ENCODE assay signal across 25 cellular contexts in genomic region chr13:98098511-98098910, GRCh38. TPM values are rescaled to one million over a fixed set of nuclear protein-coding genes. Genes with fewer than 3 reads are reported as not detected.
A peak's percentile ranks its signal among the peaks of the same experiment; 100 is the strongest.
DNase-seq lines count a peak whose midpoint lies in the region; ATAC-seq and TF ChIP-seq lines count a peak whose summit lies in the region.
"Had no signal": no experiment of that assay in that cellular context is flagged by ENCODE, and none has a peak within 500 bp of the region (broad histone marks: within the 10 kb centered on the region; RNA-seq: fewer than 3 reads in every experiment).

No MANE protein-coding gene starts in this region.

- H3K4me1 ChIP-seq in naive thymus-derived CD4-positive, alpha-beta T cell (ENCODE audit: control insufficient read depth in 2 of 2, insufficient read depth in 2 of 2, low read length in 2 of 2): no peaks in the 10 kb centered on the region
- H3K4me1 ChIP-seq: esophagus squamous epithelium had no signal

- no peaks in the 10 kb centered on the region for H3K9me3 Mint-ChIP-seq in type B pancreatic cell
- peaks cover 0 to 6% (median 0%) of the 10 kb centered on the region in 11 donors for H3K9me3 Mint-ChIP-seq in naive thymus-derived CD4-positive, alpha-beta T cell
- H3K9me3 Mint-ChIP-seq: activated CD4-positive, alpha-beta T cell treated with anti-CD3 and anti-CD28 coated beads, Interleukin-2, amount 10 ng/mL, durations not matched to agents 24 days and 14 days; activated naive CD4-positive, alpha-beta T cell treated with anti-CD3 and anti-CD28 coated beads for 36 hours; T-helper 2 cell treated with Interferon-gamma antibody and Interleukin-4, amounts not matched to agents 5 μg/mL and 100 μg/mL, for 36 hours had no signal

- POLR2A ChIA-PET in naive thymus-derived CD4-positive, alpha-beta T cell (lab: Charles Lee): no interaction called here

- peak overlapping the region; percentile 4 for H3K4me3 Mint-ChIP-seq in type B pancreatic cell
- H3K4me3 Mint-ChIP-seq in naive thymus-derived CD4-positive, alpha-beta T cell: no peak overlapping the region
- H3K4me3 Mint-ChIP-seq: activated CD4-positive, alpha-beta T cell treated with anti-CD3 and anti-CD28 coated beads, Interleukin-2, amount 10 ng/mL, durations not matched to agents 24 days and 14 days; activated naive CD4-positive, alpha-beta T cell treated with anti-CD3 and anti-CD28 coated beads for 36 hours; CD8-positive, alpha-beta memory T cell; dendritic cell treated with granulocyte-macrophage colony-stimulating factor and Interleukin-4, amounts not matched to agents 40 ng/mL and 50 ng/mL, for 4 days; T-helper 2 cell treated with Interferon-gamma antibody and Interleukin-4, amounts not matched to agents 5 μg/mL and 100 μg/mL, for 36 hours had no signal

- H3K36me3 ChIP-seq in naive thymus-derived CD4-positive, alpha-beta T cell (ENCODE audit: control insufficient read depth in 2 of 3, insufficient read depth in 3 of 3, low read length in 3 of 3): no peaks in the 10 kb centered on the region
- H3K36me3 ChIP-seq: cardiac muscle cell, esophagus squamous epithelium had no signal

- no peak overlapping the region for H3K27ac ChIP-seq in naive thymus-derived CD4-positive, alpha-beta T cell (ENCODE audit: low read depth, low read length)
- H3K27ac ChIP-seq: cardiac muscle cell, esophagus squamous epithelium, VCaP had no signal

- no peaks in the 10 kb centered on the region for H3K27me3 ChIP-seq in naive thymus-derived CD4-positive, alpha-beta T cell (ENCODE audit: control insufficient read depth in 2 of 2, insufficient read depth in 2 of 2, low read length in 2 of 2)
- H3K27me3 ChIP-seq: cardiac muscle cell, esophagus squamous epithelium had no signal

- CTCF ChIA-PET in naive thymus-derived CD4-positive, alpha-beta T cell (lab: Charles Lee): no interaction called here

- no peak overlapping the region for H3K4me3 ChIP-seq in fibroblast of villous mesenchyme (ENCODE audit: low read depth, low read length)
- H3K4me3 ChIP-seq in naive thymus-derived CD4-positive, alpha-beta T cell (ENCODE audit: low read length): no peak overlapping the region
- H3K4me3 ChIP-seq: cardiac muscle cell, esophagus squamous epithelium had no signal

- ATAC-seq in SK-N-SH treated with all-trans-retinoic acid at 6 μM for 48 hours (peak; percentile 92), GM21360 (IDR thresholded peaks at IDR 0.05; ENCODE audit: unreplicated experiment) (no peak)
- ATAC-seq in naive thymus-derived CD4-positive, alpha-beta T cell: no peak

- peaks cover 4% of the 10 kb centered on the region for H3K4me1 Mint-ChIP-seq in type B pancreatic cell (ENCODE audit: unreplicated experiment)
- no peaks in the 10 kb centered on the region for H3K4me1 Mint-ChIP-seq in naive thymus-derived CD4-positive, alpha-beta T cell
- H3K4me1 Mint-ChIP-seq: activated CD4-positive, alpha-beta T cell treated with anti-CD3 and anti-CD28 coated beads, Interleukin-2, amount 10 ng/mL, durations not matched to agents 24 days and 14 days; CD8-positive, alpha-beta memory T cell had no signal

- TF ChIP-seq CTCF in fibroblast of villous mesenchyme (IDR thresholded peaks at IDR 0.05; ENCODE audit: insufficient read depth, low read depth, low read length): no peak
- TF ChIP-seq CTCF in type B pancreatic cell (conservative IDR thresholded peaks at IDR 0.05): no peak

- DNase-seq in GM03348 (ENCODE audit: low spot score) (peak; percentile 38), fibroblast of villous mesenchyme (ENCODE audit: low read depth) (peak; percentile 60), type B pancreatic cell (ENCODE audit: extremely low spot score, unreplicated experiment) (no peak), hippocampal formation (lab: John Stamatoyannopoulos, UW) (no peak)
- no peak for DNase-seq in naive thymus-derived CD4-positive, alpha-beta T cell
- DNase-seq: activated CD4-positive, alpha-beta T cell treated with anti-CD3 and anti-CD28 coated beads, Interleukin-2, amount 10 ng/mL, durations not matched to agents 24 days and 14 days; activated naive CD4-positive, alpha-beta T cell treated with anti-CD3 and anti-CD28 coated beads for 36 hours; activated T-cell treated with anti-CD3 and anti-CD28 coated beads, Interleukin-2, amount 50 U/mL, for 48 hours; AML-193; CD8-positive, alpha-beta memory T cell; DMS53; esophagus squamous epithelium; head of caudate nucleus; KG1; NCI-H1436 treated with DMSO at 0.1 percent for 48 hours; NCI-H2107; NCI-H446 treated with DMSO at 0.1 percent for 48 hours; occipital lobe had no signal

- H3K27ac Mint-ChIP-seq in type B pancreatic cell: no peak overlapping the region
- H3K27ac Mint-ChIP-seq in naive thymus-derived CD4-positive, alpha-beta T cell: no peak overlapping the region
- H3K27ac Mint-ChIP-seq: activated CD4-positive, alpha-beta T cell treated with anti-CD3 and anti-CD28 coated beads, Interleukin-2, amount 10 ng/mL, durations not matched to agents 24 days and 14 days; activated naive CD4-positive, alpha-beta T cell treated with anti-CD3 and anti-CD28 coated beads for 36 hours; CD8-positive, alpha-beta memory T cell; dendritic cell treated with granulocyte-macrophage colony-stimulating factor and Interleukin-4, amounts not matched to agents 40 ng/mL and 50 ng/mL, for 4 days; T-helper 2 cell treated with Interferon-gamma antibody and Interleukin-4, amounts not matched to agents 5 μg/mL and 100 μg/mL, for 36 hours had no signal

- H3K27me3 Mint-ChIP-seq in type B pancreatic cell: no peaks in the 10 kb centered on the region
- peaks cover 0 to 27% (median 20%) of the 10 kb centered on the region in 5 donors for H3K27me3 Mint-ChIP-seq in naive thymus-derived CD4-positive, alpha-beta T cell
- H3K27me3 Mint-ChIP-seq: activated CD4-positive, alpha-beta T cell treated with anti-CD3 and anti-CD28 coated beads, Interleukin-2, amount 10 ng/mL, durations not matched to agents 24 days and 14 days; dendritic cell treated with granulocyte-macrophage colony-stimulating factor and Interleukin-4, amounts not matched to agents 40 ng/mL and 50 ng/mL, for 4 days had no signal

- intact Hi-C loops in naive thymus-derived CD4-positive, alpha-beta T cell (cut with micrococcal nuclease): no loop called here

- peaks cover 4% of the 10 kb centered on the region for H3K36me3 Mint-ChIP-seq in type B pancreatic cell
- H3K36me3 Mint-ChIP-seq in naive thymus-derived CD4-positive, alpha-beta T cell: no peaks in the 10 kb centered on the region
- H3K36me3 Mint-ChIP-seq: CD8-positive, alpha-beta memory T cell had no signal

- no peaks in the 10 kb centered on the region for H3K9me3 ChIP-seq in naive thymus-derived CD4-positive, alpha-beta T cell (ENCODE audit: control insufficient read depth in 2 of 3, low read length in 3 of 3)
- H3K9me3 ChIP-seq: esophagus squamous epithelium had no signal

TF ChIP-seq in SK-N-SH treated with all-trans-retinoic acid at 6 μM for 48 hours, 23 proteins besides CTCF, POLR2A, EP300 and RAD21:
- TF ChIP-seq, protein P1, sequence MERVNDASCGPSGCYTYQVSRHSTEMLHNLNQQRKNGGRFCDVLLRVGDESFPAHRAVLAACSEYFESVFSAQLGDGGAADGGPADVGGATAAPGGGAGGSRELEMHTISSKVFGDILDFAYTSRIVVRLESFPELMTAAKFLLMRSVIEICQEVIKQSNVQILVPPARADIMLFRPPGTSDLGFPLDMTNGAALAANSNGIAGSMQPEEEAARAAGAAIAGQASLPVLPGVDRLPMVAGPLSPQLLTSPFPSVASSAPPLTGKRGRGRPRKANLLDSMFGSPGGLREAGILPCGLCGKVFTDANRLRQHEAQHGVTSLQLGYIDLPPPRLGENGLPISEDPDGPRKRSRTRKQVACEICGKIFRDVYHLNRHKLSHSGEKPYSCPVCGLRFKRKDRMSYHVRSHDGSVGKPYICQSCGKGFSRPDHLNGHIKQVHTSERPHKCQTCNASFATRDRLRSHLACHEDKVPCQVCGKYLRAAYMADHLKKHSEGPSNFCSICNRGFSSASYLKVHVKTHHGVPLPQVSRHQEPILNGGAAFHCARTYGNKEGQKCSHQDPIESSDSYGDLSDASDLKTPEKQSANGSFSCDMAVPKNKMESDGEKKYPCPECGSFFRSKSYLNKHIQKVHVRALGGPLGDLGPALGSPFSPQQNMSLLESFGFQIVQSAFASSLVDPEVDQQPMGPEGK (CRISPR knock-in tag; IDR thresholded peaks at IDR 0.05; ENCODE audit: borderline replicate concordance): peak; percentile 84; the same call in 1 of the 2 replicates
- TF ChIP-seq CSDC2 (CRISPR knock-in tag; IDR thresholded peaks at IDR 0.05): no peak
- peak; percentile 44 for TF ChIP-seq ISL1 (CRISPR knock-in tag; IDR thresholded peaks at IDR 0.05)
- no peak for TF ChIP-seq ZNF70 (CRISPR knock-in tag; IDR thresholded peaks at IDR 0.05)
- TF ChIP-seq ZC3H10 (CRISPR knock-in tag; IDR thresholded peaks at IDR 0.05): 0 out of 2 replicates have a peak, but pooled peaks have one; percentile 35
- TF ChIP-seq, protein P2, sequence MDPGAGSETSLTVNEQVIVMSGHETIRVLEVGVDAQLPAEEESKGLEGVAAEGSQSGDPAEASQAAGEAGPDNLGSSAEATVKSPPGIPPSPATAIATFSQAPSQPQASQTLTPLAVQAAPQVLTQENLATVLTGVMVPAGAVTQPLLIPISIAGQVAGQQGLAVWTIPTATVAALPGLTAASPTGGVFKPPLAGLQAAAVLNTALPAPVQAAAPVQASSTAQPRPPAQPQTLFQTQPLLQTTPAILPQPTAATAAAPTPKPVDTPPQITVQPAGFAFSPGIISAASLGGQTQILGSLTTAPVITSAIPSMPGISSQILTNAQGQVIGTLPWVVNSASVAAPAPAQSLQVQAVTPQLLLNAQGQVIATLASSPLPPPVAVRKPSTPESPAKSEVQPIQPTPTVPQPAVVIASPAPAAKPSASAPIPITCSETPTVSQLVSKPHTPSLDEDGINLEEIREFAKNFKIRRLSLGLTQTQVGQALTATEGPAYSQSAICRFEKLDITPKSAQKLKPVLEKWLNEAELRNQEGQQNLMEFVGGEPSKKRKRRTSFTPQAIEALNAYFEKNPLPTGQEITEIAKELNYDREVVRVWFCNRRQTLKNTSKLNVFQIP (CRISPR knock-in tag; IDR thresholded peaks at IDR 0.05; ENCODE audit: borderline replicate concordance, low read depth): 0 out of 2 replicates have a peak, but pooled peaks have one; percentile 39
- TF ChIP-seq ZNF8 (CRISPR knock-in tag; IDR thresholded peaks at IDR 0.05): no peak

RNA-seq across cellular contexts. Expression of gene FARP1, which starts 44.4 kb away (rescaled TPM):
- total RNA-seq in fibroblast of villous mesenchyme (110 and 125 TPM in 2 replicates), type B pancreatic cell (ENCODE audit: low replicate concordance) (195 and 301 TPM in 2 replicates)
- total RNA-seq in naive thymus-derived CD4-positive, alpha-beta T cell: 1 to 10 TPM in 1 of 5 experiments, under 1 TPM in 4; 0.19 to 1.1 (median 0.61) TPM
- polyA plus RNA-seq in naive thymus-derived CD4-positive, alpha-beta T cell: under 1 TPM; 0.36 to 0.60 TPM
- total RNA-seq: OCI-LY7 had no signal

Comparison
In these comparisons a context has a peak if more than half of its experiments do, and no peak if none do; other contexts are left out.
1. DNase-seq: peak in GM03348 (single experiment) and fibroblast of villous mesenchyme (single experiment); none in type B pancreatic cell (single experiment), hippocampal formation (0 of 2) and naive thymus-derived CD4-positive, alpha-beta T cell (0 of 9).
2. RNA of gene FARP1, which starts 44.4 kb away (total RNA-seq): 195 to 301 TPM in type B pancreatic cell and 110 to 125 TPM in fibroblast of villous mesenchyme; 0.19 to 1.1 TPM in naive thymus-derived CD4-positive, alpha-beta T cell; every median in the first group is over 10 times any median in the second.